ENCODE assay signal across 13 cellular contexts in the genomic region with DNA sequence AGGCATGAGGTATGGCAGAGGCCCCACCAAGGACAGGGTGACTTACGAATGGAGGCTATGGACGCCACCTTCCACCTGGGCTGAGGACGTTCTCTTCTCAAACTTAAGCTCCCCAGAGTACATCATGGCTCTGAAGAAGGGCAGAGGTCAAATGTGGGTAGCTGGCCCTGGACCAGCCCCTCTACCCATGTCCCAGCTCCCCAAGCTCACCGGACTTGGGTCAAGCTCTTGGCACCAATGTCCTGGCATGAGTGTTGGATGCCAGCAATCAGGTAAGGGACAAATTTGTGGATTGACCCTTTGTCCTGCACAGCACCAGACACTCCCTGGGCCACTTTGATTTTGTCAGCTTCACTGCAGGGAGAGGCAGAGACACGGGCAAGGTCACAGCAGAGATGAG. TPM values are rescaled to one million over a fixed set of nuclear protein-coding genes. Genes with fewer than 3 reads are reported as not detected.
DNase-seq lines count a peak whose midpoint lies in the region; ATAC-seq and TF ChIP-seq lines count a peak whose summit lies in the region.
"Had no signal": no experiment of that assay in that cellular context is flagged by ENCODE, and none has a peak within 500 bp of the region (broad histone marks: within the 10 kb centered on the region; RNA-seq: fewer than 3 reads in every experiment).

No MANE protein-coding gene starts in this region.

- H4K20me1 ChIP-seq in PC-3 (ENCODE audit: low read length) = 0 out of 2 replicates have a peak, but pooled peaks cover 13% of the 10 kb centered on the region

- no peak for ATAC-seq in PC-3
- no peak for ATAC-seq in upper lobe of left lung (ENCODE audit: low FRiP score in 2 of 2)
- ATAC-seq in GM19035 (IDR thresholded peaks at IDR 0.05; ENCODE audit: unreplicated experiment) = no peak

- POLR2A ChIA-PET in PC-3 (lab: Charles Lee; ENCODE audit: unreplicated experiment) = no interaction called here

- no peaks in the 10 kb centered on the region for H3K27me3 ChIP-seq in PC-3 (ENCODE audit: low read length)
- H3K27me3 ChIP-seq in endocrine pancreas (ENCODE audit: control insufficient read depth, insufficient read depth, low read length) = no peaks in the 10 kb centered on the region
- H3K27me3 ChIP-seq in upper lobe of left lung = no peaks in the 10 kb centered on the region
- H3K27me3 ChIP-seq in HAP-1 (ENCODE audit: low read depth) = no peaks in the 10 kb centered on the region
- H3K27me3 ChIP-seq: SJSA1, stomach had no signal

- H3K4me1 ChIP-seq in PC-3 (ENCODE audit: insufficient read depth, low read length) (peaks cover 45% of the 10 kb centered on the region), endocrine pancreas (ENCODE audit: control insufficient read depth, insufficient read depth, low read length) (no peaks in the 10 kb centered on the region), upper lobe of left lung (peaks cover 34 to 51% (median 38%) of the 10 kb centered on the region in 4 donors), HAP-1 (peaks cover 20% of the 10 kb centered on the region)

- no peak overlapping the region for H2AFZ ChIP-seq in PC-3 (ENCODE audit: low read length)

- no peak for TF ChIP-seq POLR2A in upper lobe of left lung (IDR thresholded peaks at IDR 0.05)

- no peak for TF ChIP-seq EP300 in upper lobe of left lung (IDR thresholded peaks at IDR 0.05)

- peaks cover under 1% of the 10 kb centered on the region for H3F3A ChIP-seq in PC-3 (ENCODE audit: low read length, unreplicated experiment)

- H3K27ac ChIP-seq in PC-3 (ENCODE audit: low read length) (no peak overlapping the region), upper lobe of left lung (no peak overlapping the region)
- H3K27ac ChIP-seq: SJSA1, skin epidermis, stomach had no signal

- H3K9me2 ChIP-seq in PC-3 (replicated peaks; ENCODE audit: low read length) = no peaks in the 10 kb centered on the region

- intact Hi-C loops in PC-3 (cut with micrococcal nuclease) = loop anchor here (5.0 kb wide), 1 partner anchor 68 kb away; a partner anchor contains a TSS

- no peak overlapping the region for H3K4me3 ChIP-seq in GM12865 (ENCODE audit: low read depth, low read length)
- no peak overlapping the region for H3K4me3 ChIP-seq in PC-3 (ENCODE audit: low read length)
- H3K4me3 ChIP-seq in endocrine pancreas (ENCODE audit: control insufficient read depth, insufficient read depth, low read length) = no peak overlapping the region
- no peak overlapping the region for H3K4me3 ChIP-seq in upper lobe of left lung
- no peak overlapping the region for H3K4me3 ChIP-seq in HAP-1
- H3K4me3 ChIP-seq: SJSA1, skin epidermis, stomach had no signal

- peak overlapping the region; percentile 32 for H3K4me2 ChIP-seq in PC-3 (ENCODE audit: low read length)

- CTCF ChIA-PET in PC-3 (lab: Charles Lee) = no interaction called here

- H3K79me2 ChIP-seq in PC-3 (ENCODE audit: low read length) = peaks cover 89% of the 10 kb centered on the region

- 63 to 81% methylated on average over 1 to 5 of the region's 5 CpGs for WGBS in upper lobe of left lung, 2 donors

- DNase-seq in GM12865 (ENCODE audit: low read depth) (peak; percentile 3), PC-3 (no peak), upper lobe of left lung (no peak), HAP-1 (ENCODE audit: low spot score in 2 of 2) (no peak)
- DNase-seq: erythroblast, kidney, midbrain, NCI-H1417, stomach had no signal

- no peak overlapping the region for H3K9ac ChIP-seq in PC-3 (ENCODE audit: low read length)
- H3K9ac ChIP-seq in endocrine pancreas (ENCODE audit: control insufficient read depth, insufficient read depth, low read length) = peak overlapping the region; percentile 10

- peaks cover 45% of the 10 kb centered on the region for H3K36me3 ChIP-seq in PC-3 (ENCODE audit: low read depth, low read length)
- H3K36me3 ChIP-seq in endocrine pancreas (ENCODE audit: control insufficient read depth, insufficient read depth, low read length) = no peaks in the 10 kb centered on the region
- H3K36me3 ChIP-seq in upper lobe of left lung = peaks cover 13 to 48% (median 36%) of the 10 kb centered on the region in 4 donors
- H3K36me3 ChIP-seq in HAP-1 (replicated peaks) = peaks cover 64% of the 10 kb centered on the region

- BruUV-seq in PC-3 (replicated peaks; lab: Mats Ljungman, UMichigan) = no TSS peak

- H3K9me3 ChIP-seq in PC-3 (ENCODE audit: low read length) = no peaks in the 10 kb centered on the region
- no peaks in the 10 kb centered on the region for H3K9me3 ChIP-seq in endocrine pancreas (ENCODE audit: control insufficient read depth, low read length)
- no peaks in the 10 kb centered on the region for H3K9me3 ChIP-seq in upper lobe of left lung
- H3K9me3 ChIP-seq in HAP-1 = no peaks in the 10 kb centered on the region
- H3K9me3 ChIP-seq: SJSA1, stomach had no signal

- TF ChIP-seq CTCF in GM12865 (IDR thresholded peaks at IDR 0.05; ENCODE audit: insufficient read depth, low read depth, low read length, missing control alignments) = no peak
- no peak for TF ChIP-seq CTCF in PC-3 (conservative IDR thresholded peaks at IDR 0.05; ENCODE audit: low read depth, low read length)
- no peak for TF ChIP-seq CTCF in upper lobe of left lung (IDR thresholded peaks at IDR 0.05)

- in situ Hi-C loops in HAP-1 (cut with MboI; ENCODE audit: low sequenced_read_pairs) = no loop called here

RNA-seq across cellular contexts. Expression of a gene that starts 2.5 kb away (rescaled TPM):
- 191 and 211 TPM in 2 replicates for total RNA-seq in PC-3 (2014; rRNA removed)
- 100 to 1,000 TPM in 3 of 6 donors, 10 to 100 TPM in 3; 75.4 to 166 (median 101) TPM for total RNA-seq in upper lobe of left lung

RNA-seq across cellular contexts. Expression of a gene that starts 4.7 kb away (rescaled TPM):
- total RNA-seq in PC-3 (2014; rRNA removed) (532 and 576 TPM in 2 replicates), upper lobe of left lung (100 to 1,000 TPM in 3 of 6 donors, 10 to 100 TPM in 3; 67.1 to 142 (median 97.3) TPM)

RNA-seq across cellular contexts. Expression of a gene that starts 6.1 kb away (rescaled TPM):
- total RNA-seq in PC-3 (2014; rRNA removed) (37.2 and 43.3 TPM in 2 replicates), upper lobe of left lung (10 to 100 TPM; 28.5 to 67.1 (median 35.7) TPM)

RNA-seq across cellular contexts. Expression of a gene that starts 17.3 kb away (rescaled TPM):
- total RNA-seq in PC-3 (2014; rRNA removed) (92.7 and 117 TPM in 2 replicates), upper lobe of left lung (100 to 1,000 TPM; 100 to 279 (median 123) TPM)

RNA-seq across cellular contexts. Expression of a gene that starts 34.4 kb away (rescaled TPM):
- total RNA-seq in PC-3 (2014; rRNA removed) = 44.5 and 50.1 TPM in 2 replicates
- 100 to 1,000 TPM in 1 of 6 donors, 10 to 100 TPM in 5; 44.2 to 184 (median 69.9) TPM for total RNA-seq in upper lobe of left lung
